In genomic region chr10:75622503-75622902, GRCh38 we compare ENCODE assay signal across 19 cellular contexts.
"Had no signal": no experiment of that assay in that cellular context is flagged by ENCODE, and none has a peak within 500 bp of the region (broad histone marks: within the 10 kb centered on the region; RNA-seq: fewer than 3 reads in every experiment).

No MANE protein-coding gene starts in this region.

- DNase-seq: Karpas-422, MM.1S, MV-4-11, NCI-H1092, NCI-H1694 treated with DMSO at 0.1 percent for 48 hours, NCI-H187 treated with DMSO at 0.1 percent for 48 hours, NCI-H2029, NCI-H2171, NCI-H226, NCI-H446 treated with DMSO at 0.1 percent for 48 hours, NCI-H510A, NCI-H774, PC-9, SHP77, SIG-M5, SJCRH30, SK-N-SH, SW 1271, T-helper 1 cell had no signal
